8 cellular contexts compared by ENCODE assay signal in genomic region chr1:235067396-235068154, GRCh38.
DNase-seq lines count a peak whose midpoint lies in the region; ATAC-seq and TF ChIP-seq lines count a peak whose summit lies in the region.
"Had no signal": no experiment of that assay in that cellular context is flagged by ENCODE, and none has a peak within 500 bp of the region (broad histone marks: within the 10 kb centered on the region; RNA-seq: fewer than 3 reads in every experiment).

No MANE protein-coding gene starts in this region.

- H3K4me2 ChIP-seq in smooth muscle cell = peak overlapping the region; percentile 38

- ATAC-seq in GM19035 (IDR thresholded peaks at IDR 0.05; ENCODE audit: unreplicated experiment) = no peak

- DNase-seq in EH (ENCODE audit: low read depth) = peak; percentile 100
- peak; percentile 77 for DNase-seq in NCI-H146 (lab: John Stamatoyannopoulos, UW)
- peak; percentile 97 for DNase-seq in amniotic stem cell (lab: John Stamatoyannopoulos, UW)
- peak; percentile 98 for DNase-seq in iris pigment epithelial cell (ENCODE audit: low read depth)
- DNase-seq in smooth muscle cell (lab: John Stamatoyannopoulos, UW; ENCODE audit: unreplicated experiment) = no peak
- no peak for DNase-seq in SK-N-DZ (ENCODE audit: low spot score)

- H3K36me3 ChIP-seq in smooth muscle cell (ENCODE audit: low read depth) = no peaks in the 10 kb centered on the region

- no peak for TF ChIP-seq CTCF in smooth muscle cell (IDR thresholded peaks at IDR 0.05; ENCODE audit: borderline replicate concordance, insufficient read depth, poor library complexity, severe bottlenecking)

- H3K27ac ChIP-seq in smooth muscle cell (ENCODE audit: low read depth) = peak overlapping the region; percentile 86
- H3K27ac ChIP-seq: SK-N-MC had no signal

- no peak overlapping the region for H2AFZ ChIP-seq in smooth muscle cell (ENCODE audit: low read depth)

- H3K9me3 ChIP-seq in smooth muscle cell (replicated peaks; ENCODE audit: low read depth) = no peaks in the 10 kb centered on the region

- no peaks in the 10 kb centered on the region for H3F3A ChIP-seq in smooth muscle cell (ENCODE audit: low read depth)

- WGBS in smooth muscle cell (ENCODE audit: low lambda C conversion rate) = 33% methylated on average over 12 of the region's 12 CpGs

- no peaks in the 10 kb centered on the region for H3K79me2 ChIP-seq in smooth muscle cell (ENCODE audit: low read depth)

- H3K9ac ChIP-seq in smooth muscle cell (ENCODE audit: low read depth) = peak overlapping the region; percentile 51

- no peaks in the 10 kb centered on the region for H3K4me1 ChIP-seq in smooth muscle cell (ENCODE audit: low read depth)

- H4K20me1 ChIP-seq in smooth muscle cell (ENCODE audit: low read depth) = no peaks in the 10 kb centered on the region

- H3K27me3 ChIP-seq in smooth muscle cell (ENCODE audit: low read depth) = no peaks in the 10 kb centered on the region

- H3K4me3 ChIP-seq in smooth muscle cell = no peak overlapping the region
- H3K4me3 ChIP-seq: SK-N-MC had no signal

Comparison
In these comparisons a context has a peak if more than half of its experiments do, and no peak if none do; other contexts are left out.
1. DNase-seq: peak in EH (single experiment), NCI-H146 (single experiment), amniotic stem cell (single experiment) and iris pigment epithelial cell (single experiment); none in smooth muscle cell (single experiment) and SK-N-DZ (single experiment).